In genomic region chr4:26858035-26858918, GRCh38 we compare ENCODE assay signal across 8 cellular contexts. TPM values are rescaled to one million over a fixed set of nuclear protein-coding genes. Genes with fewer than 3 reads are reported as not detected.
DNase-seq lines count a peak whose midpoint lies in the region; ATAC-seq and TF ChIP-seq lines count a peak whose summit lies in the region.

No MANE protein-coding gene starts in this region.

- no TSS peak for BruUV-seq in A673 (replicated peaks; lab: Mats Ljungman, UMichigan)

- in situ Hi-C loops in HAP-1 (cut with MboI; ENCODE audit: low sequenced_read_pairs) = no loop called here
- in situ Hi-C loops in astrocyte of the cerebellum (cut with HindIII; ENCODE audit: low sequenced_read_pairs) = no loop called here

- H3K27me3 ChIP-seq in A673 (replicated peaks; ENCODE audit: insufficient read depth, low read depth, low read length, poor library complexity) (no peaks in the 10 kb centered on the region), HAP-1 (ENCODE audit: low read depth) (no peaks in the 10 kb centered on the region), lung (ENCODE audit: control insufficient read depth, insufficient read depth) (no peaks in the 10 kb centered on the region), uterus (no peaks in the 10 kb centered on the region)

- CTCF ChIA-PET in A673 (lab: Charles Lee) = interaction anchor here (0.6 kb wide), 1 partner anchor 185 kb away, joined by 3 read pairs; no protein-coding TSS in a partner anchor

- H3K36me3 ChIP-seq in A673 (ENCODE audit: insufficient read depth, low read length, poor library complexity, severe bottlenecking) = no peaks in the 10 kb centered on the region
- H3K36me3 ChIP-seq in HAP-1 (replicated peaks) = no peaks in the 10 kb centered on the region
- no peaks in the 10 kb centered on the region for H3K36me3 ChIP-seq in lung (ENCODE audit: control insufficient read depth in 2 of 2, insufficient read depth in 2 of 2, low read length in 2 of 2)
- H3K36me3 ChIP-seq in uterus = no peaks in the 10 kb centered on the region

- TF ChIP-seq CTCF in A673 (conservative IDR thresholded peaks at IDR 0.05; ENCODE audit: low read depth, low read length) = no peak
- TF ChIP-seq CTCF in astrocyte of the cerebellum (IDR thresholded peaks at IDR 0.05; ENCODE audit: low read depth, low read length, missing control alignments) = no peak
- no peak for TF ChIP-seq CTCF in lung (IDR thresholded peaks at IDR 0.05; ENCODE audit: control extremely low read depth, extremely low read depth)
- no peak for TF ChIP-seq CTCF in uterus (IDR thresholded peaks at IDR 0.05)

- H3K4me1 ChIP-seq in A673 (ENCODE audit: insufficient read depth, low read length, poor library complexity, severe bottlenecking) (peaks cover 31% of the 10 kb centered on the region), HAP-1 (peaks cover 19% of the 10 kb centered on the region), lung (ENCODE audit: control insufficient read depth in 2 of 2, insufficient read depth in 2 of 2, low read length in 2 of 2) (peaks cover 0 to 5% of the 10 kb centered on the region in 2 donors), uterus (peaks cover 0 to 16% of the 10 kb centered on the region in 2 donors)

- no peak for TF ChIP-seq POLR2A in uterus (IDR thresholded peaks at IDR 0.05)

- ATAC-seq in lung (ENCODE audit: insufficient read depth, low FRiP score) = no peak
- no peak for ATAC-seq in HG03469 (IDR thresholded peaks at IDR 0.05; ENCODE audit: unreplicated experiment)

- H3K4me3 ChIP-seq in A673 (ENCODE audit: low read depth, low read length, poor library complexity, severe bottlenecking) (peak overlapping the region; percentile 85), HAP-1 (peak overlapping the region; percentile 55), astrocyte of the cerebellum (ENCODE audit: low read depth, low read length) (peak overlapping the region; percentile 74), lung (peak overlapping the region; percentile 75), uterus (peak overlapping the region; percentile 55 to 56)

- POLR2A ChIA-PET in A673 (lab: Charles Lee; ENCODE audit: low non-redundant PET) = interaction anchor here (0.6 to 0.7 kb wide), 2 partner anchors 14 to 98 kb away, joined by 3 to 9 read pairs; no protein-coding TSS in a partner anchor

- no peaks in the 10 kb centered on the region for H3K9me3 ChIP-seq in A673 (ENCODE audit: low read depth, low read length, poor library complexity, severe bottlenecking)
- H3K9me3 ChIP-seq in HAP-1 = no peaks in the 10 kb centered on the region
- no peaks in the 10 kb centered on the region for H3K9me3 ChIP-seq in lung (ENCODE audit: control insufficient read depth in 2 of 2, insufficient read depth in 1 of 2, low read length in 1 of 2)
- no peaks in the 10 kb centered on the region for H3K9me3 ChIP-seq in uterus

- DNase-seq in A673 (ENCODE audit: low spot score) (no peak), HAP-1 (ENCODE audit: low spot score in 2 of 2) (no peak), astrocyte of the cerebellum (ENCODE audit: low read depth) (no peak), lung (ENCODE audit: low spot score) (no peak), uterus (no peak), NCI-H510A (lab: John Stamatoyannopoulos, UW) (no peak), NCI-H187 (lab: John Stamatoyannopoulos, UW) (no peak)

- intact Hi-C loops in A673 (cut with micrococcal nuclease; ENCODE audit: unreplicated experiment) = loop anchor here (10.0 kb wide), 1 partner anchor 293 kb away; no protein-coding TSS in a partner anchor
- intact Hi-C loops in uterus (cut with DNase I; ENCODE audit: low total_unique reads) = loop anchor here (10.0 kb wide), 1 partner anchor 147 kb away; no protein-coding TSS in a partner anchor

- H3K27ac ChIP-seq in A673 (ENCODE audit: low read depth, low read length, poor library complexity, severe bottlenecking) = peak overlapping the region; percentile 59
- H3K27ac ChIP-seq in lung (ENCODE audit: low read depth in 1 of 2, low read length in 1 of 2) = peak overlapping the region; percentile 71 to 97
- peak overlapping the region; percentile 85 to 87 for H3K27ac ChIP-seq in uterus

- WGBS in lung, 2 donors = 10 to 12% methylated on average over 17 of the region's 17 CpGs

RNA-seq across cellular contexts. Expression of gene STIM2, which starts 2.4 kb away (rescaled TPM):
- total RNA-seq in A673 (2021) (56.1 and 59.0 TPM in 2 replicates), lung (10 to 100 TPM; 35.2 to 35.5 TPM), uterus (10 to 100 TPM; 27.9 to 38.2 (median 29.4) TPM)
- polyA plus RNA-seq in lung = 10 to 100 TPM; 12.7 to 16.7 TPM
